In the genomic region with DNA sequence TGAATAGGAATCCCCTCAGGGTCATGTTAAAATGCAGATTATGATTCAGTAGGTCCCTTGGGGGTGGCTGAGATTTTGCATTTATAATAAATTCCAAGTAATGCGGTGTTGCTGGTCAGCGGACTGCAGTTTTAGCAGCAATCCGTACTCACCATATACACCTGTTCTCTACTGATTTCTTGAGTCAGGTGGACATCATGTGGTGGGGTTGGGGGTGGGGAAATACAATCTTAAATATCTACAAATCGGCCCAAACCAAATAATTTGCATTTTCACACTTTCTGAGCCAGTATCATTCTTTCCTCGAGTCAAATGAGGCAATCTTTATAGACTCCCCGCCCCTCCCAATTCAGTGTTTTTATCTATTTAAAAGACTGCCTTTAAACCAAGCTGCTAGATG, we compare ENCODE assay signal across 10 cellular contexts. TPM values are rescaled to one million over a fixed set of nuclear protein-coding genes. Genes with fewer than 3 reads are reported as not detected.
DNase-seq lines count a peak whose midpoint lies in the region; ATAC-seq, FAIRE-seq and TF ChIP-seq lines count a peak whose summit lies in the region.
"Had no signal": no experiment of that assay in that cellular context is flagged by ENCODE, and none has a peak within 500 bp of the region (broad histone marks: within the 10 kb centered on the region; RNA-seq: fewer than 3 reads in every experiment).

No MANE protein-coding gene starts in this region.

- H3K4me2 ChIP-seq in PC-9 = peak overlapping the region; percentile 78

- FAIRE-seq in small intestine (lab: Jason Lieb, UNC) = no peak

- intact Hi-C loops in PC-9 (cut with micrococcal nuclease; ENCODE audit: unreplicated experiment) (no loop called here), psoas muscle (cut with DNase I) (loop anchor here in 1 of 2 donors (10.0 kb wide), 1 partner anchor 392 kb away; a partner anchor contains a TSS)

- no TSS peak for BruUV-seq in PC-9 (replicated peaks; lab: Mats Ljungman, UMichigan)

- no peak for ATAC-seq in psoas muscle
- ATAC-seq in HG02970 (IDR thresholded peaks at IDR 0.05; ENCODE audit: low FRiP score, unreplicated experiment) = no peak

- H4K20me1 ChIP-seq in PC-9 (ENCODE audit: insufficient read depth) = no peaks in the 10 kb centered on the region

- H3K27ac ChIP-seq in PC-9 (no peak overlapping the region), psoas muscle (no peak overlapping the region), small intestine (ENCODE audit: low read depth in 1 of 2, low read length in 1 of 2) (no peak overlapping the region)

- WGBS in psoas muscle, 3 donors = 34 to 44% (median 37%) methylated on average over 6 of the region's 6 CpGs
- 32 to 42% (median 35%) methylated on average over 6 of the region's 6 CpGs for WGBS in small intestine, 3 donors

- H3K9me2 ChIP-seq in PC-9 (ENCODE audit: insufficient read depth) = no peaks in the 10 kb centered on the region

- H3K36me3 ChIP-seq in PC-9 (ENCODE audit: low read depth) = no peaks in the 10 kb centered on the region
- peaks cover 0 to 2% of the 10 kb centered on the region in 2 donors for H3K36me3 ChIP-seq in psoas muscle (ENCODE audit: insufficient read depth in 1 of 2, low read depth in 1 of 2)
- no peaks in the 10 kb centered on the region for H3K36me3 ChIP-seq in small intestine (ENCODE audit: control insufficient read depth in 2 of 2, insufficient read depth in 2 of 2, low read length in 2 of 2)
- H3K36me3 ChIP-seq: uterus had no signal

- H3K79me2 ChIP-seq in PC-9 (ENCODE audit: low read depth) = no peaks in the 10 kb centered on the region

- H3K4me1 ChIP-seq in PC-9 (replicated peaks; ENCODE audit: insufficient read depth) (0 out of 2 replicates have a peak, but pooled peaks cover 5% of the 10 kb centered on the region), psoas muscle (no peaks in the 10 kb centered on the region), small intestine (ENCODE audit: control insufficient read depth in 2 of 2, insufficient read depth in 1 of 2, low read depth in 1 of 2, low read length in 1 of 2) (no peaks in the 10 kb centered on the region)
- H3K4me1 ChIP-seq: uterus had no signal

- no peaks in the 10 kb centered on the region for H3F3A ChIP-seq in PC-9 (ENCODE audit: insufficient read depth, low read depth)

- DNase-seq in PC-9 (no peak), erythroblast (lab: John Stamatoyannopoulos, UW) (peak; percentile 5 to 13), psoas muscle (no peak), NOMO-1 treated with DMSO at 0.1 percent for 48 hours (lab: John Stamatoyannopoulos, UW; ENCODE audit: unreplicated experiment) (no peak), small intestine (no peak), DMS114 treated with DMSO at 0.1 percent for 48 hours (lab: John Stamatoyannopoulos, UW; ENCODE audit: unreplicated experiment) (no peak)
- DNase-seq: SW 1271 had no signal

- no peaks in the 10 kb centered on the region for H3K27me3 ChIP-seq in PC-9 (ENCODE audit: insufficient read depth, low read depth)
- H3K27me3 ChIP-seq in psoas muscle (ENCODE audit: insufficient read depth in 3 of 3, low read length in 2 of 3) = no peaks in the 10 kb centered on the region
- no peaks in the 10 kb centered on the region for H3K27me3 ChIP-seq in small intestine (ENCODE audit: control insufficient read depth in 2 of 2, insufficient read depth in 2 of 2, low read length in 2 of 2)
- H3K27me3 ChIP-seq: uterus had no signal

- TF ChIP-seq POLR2A in erythroblast (IDR thresholded peaks at IDR 0.05; ENCODE audit: low read length) = no peak

- H3K4me3 ChIP-seq in GM12875 (ENCODE audit: low read depth, low read length) = peak overlapping the region; percentile 67
- H3K4me3 ChIP-seq in PC-9 = peak overlapping the region; percentile 80
- H3K4me3 ChIP-seq in psoas muscle = peak overlapping the region; percentile 83
- H3K4me3 ChIP-seq in small intestine (ENCODE audit: low read depth in 1 of 2, low read length in 2 of 2) = peak overlapping the region in 1 of 2 donors; percentile 97

- no peaks in the 10 kb centered on the region for H3K9me3 ChIP-seq in PC-9 (ENCODE audit: insufficient read depth, low read depth)
- no peaks in the 10 kb centered on the region for H3K9me3 ChIP-seq in psoas muscle
- no peaks in the 10 kb centered on the region for H3K9me3 ChIP-seq in small intestine (ENCODE audit: control insufficient read depth, low read depth)
- H3K9me3 ChIP-seq: uterus had no signal

- CTCF ChIA-PET in PC-9 (lab: Charles Lee) = interaction anchor here (0.7 kb wide), 1 partner anchor 195 kb away, joined by 3 read pairs; no protein-coding TSS in a partner anchor

- TF ChIP-seq CTCF in GM12875 (IDR thresholded peaks at IDR 0.05; ENCODE audit: borderline replicate concordance, insufficient read depth, low read depth, low read length) (no peak), PC-9 (conservative IDR thresholded peaks at IDR 0.05) (no peak), psoas muscle (IDR thresholded peaks at IDR 0.05) (no peak)

- POLR2A ChIA-PET in PC-9 (lab: Charles Lee; ENCODE audit: unreplicated experiment) = no interaction called here

- peak overlapping the region; percentile 96 for H2AFZ ChIP-seq in PC-9

RNA-seq across cellular contexts. Expression of a gene that starts 0.9 kb away (rescaled TPM):
- 2.4 and 2.9 TPM in 2 replicates for total RNA-seq in PC-9 (2021)
- total RNA-seq in psoas muscle = 1 to 10 TPM; 3.3 to 9.7 (median 6.2) TPM
- 1 to 10 TPM; 2.1 to 7.4 (median 4.8) TPM for polyA plus RNA-seq in psoas muscle
- polyA plus RNA-seq in small intestine = 1 to 10 TPM in 2 of 3 donors, under 1 TPM in 1; 0.81 to 4.2 (median 1.3) TPM

Comparison
In these comparisons a context has a peak if more than half of its experiments do, and no peak if none do; other contexts are left out.
1. DNase-seq: peak in erythroblast (2 of 2); none in PC-9 (0 of 2), psoas muscle (0 of 2), NOMO-1 treated with DMSO at 0.1 percent for 48 hours (single experiment), small intestine (single experiment) and DMS114 treated with DMSO at 0.1 percent for 48 hours (single experiment).